ENCODE assay signal across 14 cellular contexts in the genomic region with DNA sequence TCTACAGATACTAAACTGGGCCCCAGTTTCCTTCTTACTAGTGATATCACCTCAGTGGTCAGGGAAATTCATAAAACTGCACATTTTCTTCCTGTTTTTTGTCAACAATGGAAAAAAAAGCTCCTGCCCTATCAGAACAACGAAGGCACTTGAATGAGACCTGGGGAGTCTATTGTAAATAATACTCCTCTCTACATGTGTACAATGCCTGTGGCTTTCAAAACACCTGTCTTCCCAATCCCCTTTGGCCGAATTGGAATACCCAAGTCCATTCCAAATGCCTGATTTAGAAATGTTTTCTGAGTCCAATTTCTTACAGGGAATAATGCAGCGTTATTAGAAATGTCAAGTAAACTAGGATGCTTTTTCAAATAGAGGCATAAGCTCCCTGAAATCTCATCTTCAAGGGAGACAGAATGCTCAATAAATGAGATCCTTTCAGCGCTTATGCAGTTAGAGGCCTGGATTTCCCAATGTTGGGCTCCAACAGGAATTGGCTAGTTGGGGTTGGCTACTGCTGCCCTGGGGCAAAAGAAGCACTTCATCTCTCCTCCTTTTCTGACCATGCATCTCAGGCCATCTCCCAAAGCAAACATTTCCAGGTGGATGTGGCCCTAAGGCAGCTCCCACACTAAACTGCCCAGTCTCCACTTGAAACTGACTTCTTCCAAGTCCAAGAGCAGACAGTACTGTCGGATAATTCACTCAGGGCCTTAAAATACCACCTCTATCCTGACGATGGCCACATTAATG.
DNase-seq lines count a peak whose midpoint lies in the region; ATAC-seq lines count a peak whose summit lies in the region.
"Had no signal": no experiment of that assay in that cellular context is flagged by ENCODE, and none has a peak within 500 bp of the region (broad histone marks: within the 10 kb centered on the region; RNA-seq: fewer than 3 reads in every experiment).

No MANE protein-coding gene starts in this region.

- intact Hi-C loops in activated CD4-positive, alpha-beta T cell treated with anti-CD3 and anti-CD28 coated beads for 36 hours (cut with DNase I, micrococcal nuclease), result no loop called here
- intact Hi-C loops in left colon (cut with DNase I, micrococcal nuclease), result no loop called here

- no peak for ATAC-seq in activated CD4-positive, alpha-beta T cell treated with anti-CD3 and anti-CD28 coated beads for 36 hours
- ATAC-seq in natural killer cell treated with Interleukin-12 subunit alpha and Interleukin-12 subunit beta and Interleukin-15 and Interleukin-18, amount 100 ng/mL, for 72 hours, result no peak
- ATAC-seq in left colon, result no peak
- ATAC-seq: heart left ventricle, left ventricle myocardium superior had no signal

- H3K27me3 Mint-ChIP-seq in activated CD4-positive, alpha-beta T cell treated with anti-CD3 and anti-CD28 coated beads for 36 hours, result no peaks in the 10 kb centered on the region
- no peaks in the 10 kb centered on the region for H3K27me3 Mint-ChIP-seq in activated CD4-positive, alpha-beta memory T cell treated with anti-CD3 and anti-CD28 coated beads, Interleukin-2, amount 10 ng/mL, durations not matched to agents 7 days and 5 days
- no peaks in the 10 kb centered on the region for H3K27me3 Mint-ChIP-seq in natural killer cell treated with Interleukin-12 subunit alpha and Interleukin-12 subunit beta and Interleukin-15 and Interleukin-18, amount 100 ng/mL, for 72 hours

- peaks cover 60% of the 10 kb centered on the region for H3K36me3 Mint-ChIP-seq in activated CD4-positive, alpha-beta T cell treated with anti-CD3 and anti-CD28 coated beads for 36 hours (ENCODE audit: low read depth)
- H3K36me3 Mint-ChIP-seq in activated CD4-positive, alpha-beta memory T cell treated with anti-CD3 and anti-CD28 coated beads, Interleukin-2, amount 10 ng/mL, durations not matched to agents 7 days and 5 days (ENCODE audit: low read depth), result peaks cover 73% of the 10 kb centered on the region
- peaks cover 37% of the 10 kb centered on the region for H3K36me3 Mint-ChIP-seq in natural killer cell treated with Interleukin-12 subunit alpha and Interleukin-12 subunit beta and Interleukin-15 and Interleukin-18, amount 100 ng/mL, for 72 hours
- H3K36me3 Mint-ChIP-seq: neural progenitor cell had no signal

- peak overlapping the region; percentile 54 for H3K4me3 Mint-ChIP-seq in activated CD4-positive, alpha-beta T cell treated with anti-CD3 and anti-CD28 coated beads for 36 hours
- H3K4me3 Mint-ChIP-seq in activated CD4-positive, alpha-beta memory T cell treated with anti-CD3 and anti-CD28 coated beads, Interleukin-2, amount 10 ng/mL, durations not matched to agents 7 days and 5 days, result peak overlapping the region; percentile 66
- H3K4me3 Mint-ChIP-seq in natural killer cell treated with Interleukin-12 subunit alpha and Interleukin-12 subunit beta and Interleukin-15 and Interleukin-18, amount 100 ng/mL, for 72 hours, result peak overlapping the region; percentile 92
- H3K4me3 Mint-ChIP-seq: neural progenitor cell had no signal

- peak overlapping the region; percentile 98 for H3K27ac Mint-ChIP-seq in activated CD4-positive, alpha-beta T cell treated with anti-CD3 and anti-CD28 coated beads for 36 hours
- peak overlapping the region; percentile 98 for H3K27ac Mint-ChIP-seq in activated CD4-positive, alpha-beta memory T cell treated with anti-CD3 and anti-CD28 coated beads, Interleukin-2, amount 10 ng/mL, durations not matched to agents 7 days and 5 days
- peak overlapping the region; percentile 92 to 98 for H3K27ac Mint-ChIP-seq in natural killer cell treated with Interleukin-12 subunit alpha and Interleukin-12 subunit beta and Interleukin-15 and Interleukin-18, amount 100 ng/mL, for 72 hours
- H3K27ac Mint-ChIP-seq: neural progenitor cell had no signal

- CTCF ChIA-PET in activated CD4-positive, alpha-beta T cell treated with anti-CD3 and anti-CD28 coated beads for 36 hours (lab: Charles Lee), result interaction anchor here (0.7 to 1.5 kb wide), 4 partner anchors 10 to 417 kb away, joined by 3 to 7 read pairs (median 3); no protein-coding TSS in a partner anchor
- CTCF ChIA-PET in activated CD4-positive, alpha-beta memory T cell treated with anti-CD3 and anti-CD28 coated beads, Interleukin-2, amount 10 ng/mL, durations not matched to agents 7 days and 5 days (lab: Charles Lee), result interaction anchor here (1.4 to 3.5 kb wide), 4 partner anchors 10 to 196 kb away, joined by 5 to 17 read pairs (median 12); no protein-coding TSS in a partner anchor

- H3K4me1 Mint-ChIP-seq in activated CD4-positive, alpha-beta T cell treated with anti-CD3 and anti-CD28 coated beads for 36 hours, result peaks cover 65% of the 10 kb centered on the region
- H3K4me1 Mint-ChIP-seq in activated CD4-positive, alpha-beta memory T cell treated with anti-CD3 and anti-CD28 coated beads, Interleukin-2, amount 10 ng/mL, durations not matched to agents 7 days and 5 days, result peaks cover 83% of the 10 kb centered on the region
- H3K4me1 Mint-ChIP-seq in natural killer cell treated with Interleukin-12 subunit alpha and Interleukin-12 subunit beta and Interleukin-15 and Interleukin-18, amount 100 ng/mL, for 72 hours (ENCODE audit: low read depth in 2 of 2), result peaks cover 77 to 85% of the 10 kb centered on the region in 2 donors

- no peak for DNase-seq in activated CD4-positive, alpha-beta T cell treated with anti-CD3 and anti-CD28 coated beads for 36 hours
- no peak for DNase-seq in activated CD4-positive, alpha-beta T cell treated with anti-CD3 and anti-CD28 coated beads, Interleukin-2, amount 50 U/mL, for 1 hour
- DNase-seq in NCI-H1092 treated with DMSO at 0.1 percent for 48 hours (lab: John Stamatoyannopoulos, UW) (peak; percentile 39), left colon (no peak), GF-D8 (lab: John Stamatoyannopoulos, UW) (no peak), A172 (ENCODE audit: low spot score) (no peak)
- no peak for DNase-seq in activated CD4-positive, alpha-beta memory T cell treated with anti-CD3 and anti-CD28 coated beads, Interleukin-2, amount 10 ng/mL, durations not matched to agents 7 days and 5 days
- no peak for DNase-seq in natural killer cell treated with Interleukin-12 subunit alpha and Interleukin-12 subunit beta and Interleukin-15 and Interleukin-18, amount 100 ng/mL, for 72 hours (ENCODE audit: low spot score)
- DNase-seq: DND-41, heart left ventricle, left ventricle myocardium superior, NCI-H510A treated with DMSO at 0.1 percent for 48 hours, SHP77 had no signal

- no peaks in the 10 kb centered on the region for H3K9me3 Mint-ChIP-seq in activated CD4-positive, alpha-beta T cell treated with anti-CD3 and anti-CD28 coated beads for 36 hours (ENCODE audit: low read depth)
- no peaks in the 10 kb centered on the region for H3K9me3 Mint-ChIP-seq in activated CD4-positive, alpha-beta memory T cell treated with anti-CD3 and anti-CD28 coated beads, Interleukin-2, amount 10 ng/mL, durations not matched to agents 7 days and 5 days
- no peaks in the 10 kb centered on the region for H3K9me3 Mint-ChIP-seq in natural killer cell treated with Interleukin-12 subunit alpha and Interleukin-12 subunit beta and Interleukin-15 and Interleukin-18, amount 100 ng/mL, for 72 hours
- H3K9me3 Mint-ChIP-seq: neural progenitor cell had no signal

- POLR2A ChIA-PET in activated CD4-positive, alpha-beta T cell treated with anti-CD3 and anti-CD28 coated beads for 36 hours (lab: Charles Lee), result interaction anchor here (0.8 to 1.5 kb wide), 5 partner anchors 12 to 143 kb away, joined by 3 to 7 read pairs (median 3); no protein-coding TSS in a partner anchor
- POLR2A ChIA-PET in activated CD4-positive, alpha-beta memory T cell treated with anti-CD3 and anti-CD28 coated beads, Interleukin-2, amount 10 ng/mL, durations not matched to agents 7 days and 5 days (lab: Charles Lee), result interaction anchor here (0.8 to 9.4 kb wide), 9 partner anchors 10 to 143 kb away, joined by 3 to 209 read pairs (median 26); partner anchors contain the start of gene NFATC2
